ENCODE assay signal across 17 cellular contexts in genomic region chr17:82803185-82803584, GRCh38. TPM values are rescaled to one million over a fixed set of nuclear protein-coding genes. Genes with fewer than 3 reads are reported as not detected.
DNase-seq lines count a peak whose midpoint lies in the region; ATAC-seq and TF ChIP-seq lines count a peak whose summit lies in the region.
"Had no signal": no experiment of that assay in that cellular context is flagged by ENCODE, and none has a peak within 500 bp of the region (broad histone marks: within the 10 kb centered on the region; RNA-seq: fewer than 3 reads in every experiment).

No MANE protein-coding gene starts in this region.

- H4K8ac ChIP-seq in neuronal stem cell (ENCODE audit: low read depth, low read length) = no peak overlapping the region

- H3K4me3 ChIP-seq in BLaER1 = no peak overlapping the region
- no peak overlapping the region for H3K4me3 ChIP-seq in neuronal stem cell (ENCODE audit: low read length in 2 of 2)
- H3K4me3 ChIP-seq: GM23338 had no signal

- POLR2A ChIA-PET in activated naive CD8-positive, alpha-beta T cell treated with anti-CD3 and anti-CD28 coated beads, Interleukin-2, amount 10 ng/mL, durations not matched to agents 7 days and 5 days (lab: Charles Lee) = interaction anchor here (0.5 kb wide), 1 partner anchor 1078 kb away, joined by 3 read pairs; no protein-coding TSS in a partner anchor
- POLR2A ChIA-PET in WTC11 (lab: Charles Lee) = no interaction called here

- no peaks in the 10 kb centered on the region for H3K27me3 Mint-ChIP-seq in activated naive CD8-positive, alpha-beta T cell treated with anti-CD3 and anti-CD28 coated beads, Interleukin-2, amount 10 ng/mL, durations not matched to agents 7 days and 5 days
- no peaks in the 10 kb centered on the region for H3K27me3 Mint-ChIP-seq in activated naive CD8-positive, alpha-beta T cell treated with anti-CD3 and anti-CD28 coated beads for 36 hours
- no peaks in the 10 kb centered on the region for H3K27me3 Mint-ChIP-seq in WTC11 (ENCODE audit: low read depth)
- no peaks in the 10 kb centered on the region for H3K27me3 Mint-ChIP-seq in activated T-helper 2 cell treated with anti-CD3 and anti-CD28 coated beads, Interferon-gamma antibody, Interleukin-2, Interleukin-4, amounts not matched to agents 10 μg/mL and 5 μg/mL and 100 μg/mL, durations not matched to agents 14 hours and 24 hours and 36 hours (ENCODE audit: low read depth)
- H3K27me3 Mint-ChIP-seq: CD4-positive, alpha-beta memory T cell had no signal

- H2BK12ac ChIP-seq in neuronal stem cell (ENCODE audit: low read length) = no peak overlapping the region

- H3K27ac ChIP-seq in BLaER1 (no peak overlapping the region), neuronal stem cell (replicated peaks; ENCODE audit: low read length) (no peak overlapping the region)

- H2BK5ac ChIP-seq in neuronal stem cell (ENCODE audit: low read length) = no peak overlapping the region

- no peak for DNase-seq in activated naive CD8-positive, alpha-beta T cell treated with anti-CD3 and anti-CD28 coated beads, Interleukin-2, amount 10 ng/mL, durations not matched to agents 7 days and 5 days
- no peak for DNase-seq in activated naive CD8-positive, alpha-beta T cell treated with anti-CD3 and anti-CD28 coated beads for 36 hours
- DNase-seq in WTC11 (ENCODE audit: low spot score) (no peak), neuronal stem cell (ENCODE audit: low spot score) (no peak), dermis blood vessel endothelial cell (no peak)
- DNase-seq in activated T-helper 2 cell treated with anti-CD3 and anti-CD28 coated beads, Interferon-gamma antibody, Interleukin-2, Interleukin-4, amounts not matched to agents 10 μg/mL and 5 μg/mL and 100 μg/mL, durations not matched to agents 14 hours and 24 hours and 36 hours (ENCODE audit: low spot score) = no peak
- DNase-seq: 8988T; C1 segment of cervical spinal cord; CD4-positive, alpha-beta memory T cell; DMS79; EL; HCEC 1CT; HFFc6 had no signal

- peaks cover 6% of the 10 kb centered on the region for H3K4me1 Mint-ChIP-seq in activated naive CD8-positive, alpha-beta T cell treated with anti-CD3 and anti-CD28 coated beads, Interleukin-2, amount 10 ng/mL, durations not matched to agents 7 days and 5 days
- H3K4me1 Mint-ChIP-seq in activated naive CD8-positive, alpha-beta T cell treated with anti-CD3 and anti-CD28 coated beads for 36 hours = peaks cover 4% of the 10 kb centered on the region
- peaks cover 8% of the 10 kb centered on the region for H3K4me1 Mint-ChIP-seq in WTC11
- peaks cover 4% of the 10 kb centered on the region for H3K4me1 Mint-ChIP-seq in activated T-helper 2 cell treated with anti-CD3 and anti-CD28 coated beads, Interferon-gamma antibody, Interleukin-2, Interleukin-4, amounts not matched to agents 10 μg/mL and 5 μg/mL and 100 μg/mL, durations not matched to agents 14 hours and 24 hours and 36 hours (ENCODE audit: low read depth)

- H3K4me1 ChIP-seq in BLaER1 (0 out of 2 replicates have a peak, but pooled peaks cover 6% of the 10 kb centered on the region), neuronal stem cell (ENCODE audit: control insufficient read depth in 2 of 2, insufficient read depth in 1 of 2, low read depth in 1 of 2, low read length in 2 of 2) (peaks cover 0 to 4% of the 10 kb centered on the region in 2 donors)

- H4K91ac ChIP-seq in neuronal stem cell (ENCODE audit: low read depth, low read length, poor library complexity) = no peak overlapping the region

- no peak overlapping the region for H3K4ac ChIP-seq in neuronal stem cell (ENCODE audit: low read length)

- H3K14ac ChIP-seq in neuronal stem cell (ENCODE audit: low read length) = no peak overlapping the region

- H3K18ac ChIP-seq in neuronal stem cell (ENCODE audit: low read length) = peak overlapping the region; percentile 57

- H2BK15ac ChIP-seq in neuronal stem cell (ENCODE audit: low read length) = no peak overlapping the region

- H3K9ac ChIP-seq in BLaER1 = 0 out of 2 replicates have a peak overlapping the region, but pooled peaks have one; percentile 19
- no peak overlapping the region for H3K9ac ChIP-seq in neuronal stem cell (ENCODE audit: low read depth, low read length, poor library complexity)

- H4K20me1 ChIP-seq in BLaER1 = peaks cover 64% of the 10 kb centered on the region

- no peak for ATAC-seq in activated naive CD8-positive, alpha-beta T cell treated with anti-CD3 and anti-CD28 coated beads, Interleukin-2, amount 10 ng/mL, durations not matched to agents 7 days and 5 days (ENCODE audit: low read depth)
- ATAC-seq in WTC11 (no peak), GM18867 (IDR thresholded peaks at IDR 0.05; ENCODE audit: unreplicated experiment) (no peak)
- ATAC-seq: GM23338 had no signal

- peaks cover 81% of the 10 kb centered on the region for H3K36me3 ChIP-seq in BLaER1
- H3K36me3 ChIP-seq in neuronal stem cell (replicated peaks in 1 of 2; ENCODE audit: control insufficient read depth in 2 of 2, insufficient read depth in 2 of 2, low read length in 2 of 2) = peaks cover 39 to 78% of the 10 kb centered on the region in 2 donors

- H3K23ac ChIP-seq in neuronal stem cell (ENCODE audit: low read depth, low read length, poor library complexity) = peak overlapping the region; percentile 55

- no peak overlapping the region for H2AFZ ChIP-seq in neuronal stem cell (ENCODE audit: low read length)
- H2AFZ ChIP-seq: GM23338 had no signal

- H3K9me3 Mint-ChIP-seq in activated naive CD8-positive, alpha-beta T cell treated with anti-CD3 and anti-CD28 coated beads, Interleukin-2, amount 10 ng/mL, durations not matched to agents 7 days and 5 days = peaks cover 2% of the 10 kb centered on the region
- peaks cover 3% of the 10 kb centered on the region for H3K9me3 Mint-ChIP-seq in activated naive CD8-positive, alpha-beta T cell treated with anti-CD3 and anti-CD28 coated beads for 36 hours
- H3K9me3 Mint-ChIP-seq in WTC11 = no peaks in the 10 kb centered on the region
- no peaks in the 10 kb centered on the region for H3K9me3 Mint-ChIP-seq in activated T-helper 2 cell treated with anti-CD3 and anti-CD28 coated beads, Interferon-gamma antibody, Interleukin-2, Interleukin-4, amounts not matched to agents 10 μg/mL and 5 μg/mL and 100 μg/mL, durations not matched to agents 14 hours and 24 hours and 36 hours

- H3K9me3 ChIP-seq in BLaER1 = peaks cover 10% of the 10 kb centered on the region
- H3K9me3 ChIP-seq in neuronal stem cell (replicated peaks in 1 of 2; ENCODE audit: control insufficient read depth in 2 of 2, insufficient read depth in 1 of 2, low read depth in 1 of 2, low read length in 2 of 2) = peaks cover 15 to 18% of the 10 kb centered on the region in 2 donors

- no peak overlapping the region for H3K4me3 Mint-ChIP-seq in activated naive CD8-positive, alpha-beta T cell treated with anti-CD3 and anti-CD28 coated beads, Interleukin-2, amount 10 ng/mL, durations not matched to agents 7 days and 5 days
- no peak overlapping the region for H3K4me3 Mint-ChIP-seq in activated naive CD8-positive, alpha-beta T cell treated with anti-CD3 and anti-CD28 coated beads for 36 hours
- H3K4me3 Mint-ChIP-seq in WTC11 = no peak overlapping the region
- no peak overlapping the region for H3K4me3 Mint-ChIP-seq in activated T-helper 2 cell treated with anti-CD3 and anti-CD28 coated beads, Interferon-gamma antibody, Interleukin-2, Interleukin-4, amounts not matched to agents 10 μg/mL and 5 μg/mL and 100 μg/mL, durations not matched to agents 14 hours and 24 hours and 36 hours (ENCODE audit: low read depth)
- H3K4me3 Mint-ChIP-seq: CD4-positive, alpha-beta memory T cell; GM23338; HFFc6 had no signal

- TF ChIP-seq CTCF in WTC11 (IDR thresholded peaks at IDR 0.05) = no peak

- intact Hi-C loops in activated T-helper 2 cell treated with anti-CD3 and anti-CD28 coated beads, Interferon-gamma antibody, Interleukin-2, Interleukin-4, amounts not matched to agents 10 μg/mL and 5 μg/mL and 100 μg/mL, durations not matched to agents 14 hours and 24 hours and 36 hours (cut with micrococcal nuclease) = no loop called here

- WGBS in neuronal stem cell (ENCODE audit: extremely low coverage in 2 of 2, insufficient read length in 2 of 2, insufficient replicate concordance in 1 of 2), 2 donors = no CpG with 5 or more reads among the region's 9 CpGs

- no peak overlapping the region for H2BK120ac ChIP-seq in neuronal stem cell (ENCODE audit: low read depth, low read length)

- no peak overlapping the region for H2AK5ac ChIP-seq in neuronal stem cell (ENCODE audit: low read depth, low read length)

- peaks cover 24% of the 10 kb centered on the region for H3K36me3 Mint-ChIP-seq in activated naive CD8-positive, alpha-beta T cell treated with anti-CD3 and anti-CD28 coated beads, Interleukin-2, amount 10 ng/mL, durations not matched to agents 7 days and 5 days
- H3K36me3 Mint-ChIP-seq in activated naive CD8-positive, alpha-beta T cell treated with anti-CD3 and anti-CD28 coated beads for 36 hours = peaks cover 28% of the 10 kb centered on the region
- peaks cover 59% of the 10 kb centered on the region for H3K36me3 Mint-ChIP-seq in WTC11
- peaks cover 25% of the 10 kb centered on the region for H3K36me3 Mint-ChIP-seq in activated T-helper 2 cell treated with anti-CD3 and anti-CD28 coated beads, Interferon-gamma antibody, Interleukin-2, Interleukin-4, amounts not matched to agents 10 μg/mL and 5 μg/mL and 100 μg/mL, durations not matched to agents 14 hours and 24 hours and 36 hours (ENCODE audit: low read depth)

- no peak overlapping the region for H3K4me2 ChIP-seq in BLaER1
- H3K4me2 ChIP-seq in neuronal stem cell (ENCODE audit: insufficient read depth, low read length, poor library complexity, severe bottlenecking) = no peak overlapping the region
- H3K4me2 ChIP-seq: GM23338 had no signal

- peak overlapping the region; percentile 55 for H3K27ac Mint-ChIP-seq in activated naive CD8-positive, alpha-beta T cell treated with anti-CD3 and anti-CD28 coated beads, Interleukin-2, amount 10 ng/mL, durations not matched to agents 7 days and 5 days
- no peak overlapping the region for H3K27ac Mint-ChIP-seq in activated naive CD8-positive, alpha-beta T cell treated with anti-CD3 and anti-CD28 coated beads for 36 hours
- H3K27ac Mint-ChIP-seq in WTC11 = peak overlapping the region; percentile 54
- no peak overlapping the region for H3K27ac Mint-ChIP-seq in activated T-helper 2 cell treated with anti-CD3 and anti-CD28 coated beads, Interferon-gamma antibody, Interleukin-2, Interleukin-4, amounts not matched to agents 10 μg/mL and 5 μg/mL and 100 μg/mL, durations not matched to agents 14 hours and 24 hours and 36 hours
- H3K27ac Mint-ChIP-seq: CD4-positive, alpha-beta memory T cell; HFFc6 had no signal

- peaks cover 31% of the 10 kb centered on the region for H3K79me1 ChIP-seq in neuronal stem cell (ENCODE audit: low read depth, low read length)

- CTCF ChIA-PET in WTC11 (lab: Charles Lee) = no interaction called here

- H3K27me3 ChIP-seq in BLaER1 = no peaks in the 10 kb centered on the region
- H3K27me3 ChIP-seq in neuronal stem cell (ENCODE audit: control insufficient read depth in 3 of 3, insufficient read depth in 3 of 3, low read depth in 1 of 3, low read length in 3 of 3) = peaks cover 0 to 2% (median 0%) of the 10 kb centered on the region in 3 experiments

RNA-seq across cellular contexts. Expression of gene ZNF750, which starts 36.6 kb away (rescaled TPM):
- total RNA-seq in activated naive CD8-positive, alpha-beta T cell treated with anti-CD3 and anti-CD28 coated beads, Interleukin-2, amount 10 ng/mL, durations not matched to agents 7 days and 5 days = not detected
- not detected for total RNA-seq in activated naive CD8-positive, alpha-beta T cell treated with anti-CD3 and anti-CD28 coated beads for 36 hours
- total RNA-seq in WTC11 (2021) (0.04 to 0.07 TPM in 2 of 3 replicates, not detected in the other), dermis blood vessel endothelial cell (0.05 TPM in 1 of 2 replicates, not detected in the other)
- polyA plus RNA-seq in neuronal stem cell (2013, experiment 1 of 2) = 0.01 TPM
- polyA plus RNA-seq in neuronal stem cell (2013, experiment 2 of 2) = 0.01 TPM
- not detected in 2 replicates for total RNA-seq in activated T-helper 2 cell treated with anti-CD3 and anti-CD28 coated beads, Interferon-gamma antibody, Interleukin-2, Interleukin-4, amounts not matched to agents 10 μg/mL and 5 μg/mL and 100 μg/mL, durations not matched to agents 14 hours and 24 hours and 36 hours
- total RNA-seq: CD4-positive, alpha-beta memory T cell; HFFc6; HT1080 had no signal
- polyA plus RNA-seq: CD4-positive, alpha-beta memory T cell had no signal

RNA-seq across cellular contexts. Expression of gene TBCD, which starts 51.3 kb away (rescaled TPM):
- 100 to 1,000 TPM; 181 to 186 TPM for total RNA-seq in activated naive CD8-positive, alpha-beta T cell treated with anti-CD3 and anti-CD28 coated beads, Interleukin-2, amount 10 ng/mL, durations not matched to agents 7 days and 5 days
- 10 to 100 TPM; 74.5 to 76.9 TPM for total RNA-seq in activated naive CD8-positive, alpha-beta T cell treated with anti-CD3 and anti-CD28 coated beads for 36 hours
- total RNA-seq in WTC11 (2021) (170 to 176 TPM (median 173 TPM) in 3 replicates), dermis blood vessel endothelial cell (50.9 and 78.6 TPM in 2 replicates)
- 62.8 TPM for polyA plus RNA-seq in neuronal stem cell (2013, experiment 1 of 2)
- polyA plus RNA-seq in neuronal stem cell (2013, experiment 2 of 2) = 65.7 TPM
- 120 and 125 TPM in 2 replicates for total RNA-seq in activated T-helper 2 cell treated with anti-CD3 and anti-CD28 coated beads, Interferon-gamma antibody, Interleukin-2, Interleukin-4, amounts not matched to agents 10 μg/mL and 5 μg/mL and 100 μg/mL, durations not matched to agents 14 hours and 24 hours and 36 hours

Comparison
In these comparisons a context has a peak if more than half of its experiments do, and no peak if none do; other contexts are left out.
1. H3K27ac Mint-ChIP-seq: peak in activated naive CD8-positive, alpha-beta T cell treated with anti-CD3 and anti-CD28 coated beads, Interleukin-2, amount 10 ng/mL, durations not matched to agents 7 days and 5 days (single experiment) and WTC11 (single experiment); none in activated naive CD8-positive, alpha-beta T cell treated with anti-CD3 and anti-CD28 coated beads for 36 hours (single experiment) and activated T-helper 2 cell treated with anti-CD3 and anti-CD28 coated beads, Interferon-gamma antibody, Interleukin-2, Interleukin-4, amounts not matched to agents 10 μg/mL and 5 μg/mL and 100 μg/mL, durations not matched to agents 14 hours and 24 hours and 36 hours (single experiment).